1 cellular context compared by ENCODE assay signal in genomic region chr5:169374761-169375160, GRCh38.
TF ChIP-seq lines count a peak whose summit lies in the region.

No MANE protein-coding gene starts in this region.

TF ChIP-seq in endothelial cell of umbilical vein, 7 proteins besides CTCF, POLR2A, EP300 and RAD21:
- peak; percentile 85 for TF ChIP-seq GATA2 (IDR thresholded peaks at IDR 0.05; ENCODE audit: insufficient read depth, insufficient read length, low read depth, low read length)
- no peak for TF ChIP-seq POLR2AphosphoS5 (IDR thresholded peaks at IDR 0.05; ENCODE audit: insufficient read depth, low read depth, low read length)
TF ChIP-seq in endothelial cell of umbilical vein: peak in this region for 1.
